Comparison of ENCODE assay signal across 3 cellular contexts in the genomic region with DNA sequence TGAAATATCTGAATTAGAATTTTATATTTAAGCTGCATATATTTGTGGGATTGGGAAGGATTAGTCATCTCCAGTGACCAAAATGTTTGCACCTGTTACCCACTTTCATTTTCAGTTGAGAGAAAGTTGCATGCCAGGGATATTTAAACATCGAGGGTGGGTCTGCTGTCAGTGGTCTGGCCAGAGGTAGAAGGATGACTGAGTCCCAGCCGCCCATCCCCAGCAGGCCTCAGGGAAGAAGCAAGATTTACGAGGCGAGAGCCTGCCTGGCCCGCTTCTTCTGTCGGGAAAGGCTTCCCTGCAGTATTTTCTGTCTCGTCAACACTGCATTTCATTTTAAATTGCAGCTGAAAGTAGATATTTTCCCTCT.
TF ChIP-seq lines count a peak whose summit lies in the region.

No MANE protein-coding gene starts in this region.

TF ChIP-seq in A549, 52 proteins besides CTCF, POLR2A, EP300 and RAD21 (continues in another document):
- TF ChIP-seq SMC3 (IDR thresholded peaks at IDR 0.05): no peak
- TF ChIP-seq NPAS2 (CRISPR knock-in tag; IDR thresholded peaks at IDR 0.05; ENCODE audit: borderline replicate concordance): no peak
- TF ChIP-seq HEYL (CRISPR knock-in tag; IDR thresholded peaks at IDR 0.05): no peak
- no peak for TF ChIP-seq NFE2L2 (conservative IDR thresholded peaks at IDR 0.05; ENCODE audit: low read length)
- no peak for TF ChIP-seq RNF2 (IDR thresholded peaks at IDR 0.05; ENCODE audit: borderline replicate concordance, low read depth)
- TF ChIP-seq, protein P1, sequence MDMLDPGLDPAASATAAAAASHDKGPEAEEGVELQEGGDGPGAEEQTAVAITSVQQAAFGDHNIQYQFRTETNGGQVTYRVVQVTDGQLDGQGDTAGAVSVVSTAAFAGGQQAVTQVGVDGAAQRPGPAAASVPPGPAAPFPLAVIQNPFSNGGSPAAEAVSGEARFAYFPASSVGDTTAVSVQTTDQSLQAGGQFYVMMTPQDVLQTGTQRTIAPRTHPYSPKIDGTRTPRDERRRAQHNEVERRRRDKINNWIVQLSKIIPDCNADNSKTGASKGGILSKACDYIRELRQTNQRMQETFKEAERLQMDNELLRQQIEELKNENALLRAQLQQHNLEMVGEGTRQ (IDR thresholded peaks at IDR 0.05): no peak
- TF ChIP-seq NR3C1 (IDR thresholded peaks at IDR 0.05): no peak
- no peak for TF ChIP-seq KDM5A (IDR thresholded peaks at IDR 0.05)
- no peak for TF ChIP-seq ESRRA (IDR thresholded peaks at IDR 0.05; ENCODE audit: borderline replicate concordance, low read length)
- TF ChIP-seq ZNF302 (CRISPR knock-in tag; IDR thresholded peaks at IDR 0.05): no peak
- no peak for TF ChIP-seq BCL3 (IDR thresholded peaks at IDR 0.05)
- no peak for TF ChIP-seq HOXA7 (CRISPR knock-in tag; IDR thresholded peaks at IDR 0.05)
- TF ChIP-seq HDAC2 (IDR thresholded peaks at IDR 0.05): no peak
- TF ChIP-seq, protein P2, sequence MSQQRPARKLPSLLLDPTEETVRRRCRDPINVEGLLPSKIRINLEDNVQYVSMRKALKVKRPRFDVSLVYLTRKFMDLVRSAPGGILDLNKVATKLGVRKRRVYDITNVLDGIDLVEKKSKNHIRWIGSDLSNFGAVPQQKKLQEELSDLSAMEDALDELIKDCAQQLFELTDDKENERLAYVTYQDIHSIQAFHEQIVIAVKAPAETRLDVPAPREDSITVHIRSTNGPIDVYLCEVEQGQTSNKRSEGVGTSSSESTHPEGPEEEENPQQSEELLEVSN (IDR thresholded peaks at IDR 0.05; ENCODE audit: borderline replicate concordance, low read depth): no peak
- TF ChIP-seq, protein P3, sequence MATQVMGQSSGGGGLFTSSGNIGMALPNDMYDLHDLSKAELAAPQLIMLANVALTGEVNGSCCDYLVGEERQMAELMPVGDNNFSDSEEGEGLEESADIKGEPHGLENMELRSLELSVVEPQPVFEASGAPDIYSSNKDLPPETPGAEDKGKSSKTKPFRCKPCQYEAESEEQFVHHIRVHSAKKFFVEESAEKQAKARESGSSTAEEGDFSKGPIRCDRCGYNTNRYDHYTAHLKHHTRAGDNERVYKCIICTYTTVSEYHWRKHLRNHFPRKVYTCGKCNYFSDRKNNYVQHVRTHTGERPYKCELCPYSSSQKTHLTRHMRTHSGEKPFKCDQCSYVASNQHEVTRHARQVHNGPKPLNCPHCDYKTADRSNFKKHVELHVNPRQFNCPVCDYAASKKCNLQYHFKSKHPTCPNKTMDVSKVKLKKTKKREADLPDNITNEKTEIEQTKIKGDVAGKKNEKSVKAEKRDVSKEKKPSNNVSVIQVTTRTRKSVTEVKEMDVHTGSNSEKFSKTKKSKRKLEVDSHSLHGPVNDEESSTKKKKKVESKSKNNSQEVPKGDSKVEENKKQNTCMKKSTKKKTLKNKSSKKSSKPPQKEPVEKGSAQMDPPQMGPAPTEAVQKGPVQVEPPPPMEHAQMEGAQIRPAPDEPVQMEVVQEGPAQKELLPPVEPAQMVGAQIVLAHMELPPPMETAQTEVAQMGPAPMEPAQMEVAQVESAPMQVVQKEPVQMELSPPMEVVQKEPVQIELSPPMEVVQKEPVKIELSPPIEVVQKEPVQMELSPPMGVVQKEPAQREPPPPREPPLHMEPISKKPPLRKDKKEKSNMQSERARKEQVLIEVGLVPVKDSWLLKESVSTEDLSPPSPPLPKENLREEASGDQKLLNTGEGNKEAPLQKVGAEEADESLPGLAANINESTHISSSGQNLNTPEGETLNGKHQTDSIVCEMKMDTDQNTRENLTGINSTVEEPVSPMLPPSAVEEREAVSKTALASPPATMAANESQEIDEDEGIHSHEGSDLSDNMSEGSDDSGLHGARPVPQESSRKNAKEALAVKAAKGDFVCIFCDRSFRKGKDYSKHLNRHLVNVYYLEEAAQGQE (IDR thresholded peaks at IDR 0.05): no peak
- TF ChIP-seq ZSCAN20 (CRISPR knock-in tag; IDR thresholded peaks at IDR 0.05): no peak
- TF ChIP-seq TFCP2L1 (CRISPR knock-in tag; IDR thresholded peaks at IDR 0.05): no peak

TF ChIP-seq in GM23338, 12 proteins besides CTCF, POLR2A, EP300 and RAD21 (continues in another document):
- TF ChIP-seq POLR2AphosphoS5 (IDR thresholded peaks at IDR 0.05; ENCODE audit: low read depth): no peak
- no peak for TF ChIP-seq STAT1 (IDR thresholded peaks at IDR 0.05; ENCODE audit: unreplicated experiment)
- TF ChIP-seq NANOG (IDR thresholded peaks at IDR 0.05; ENCODE audit: borderline replicate concordance): no peak
- no peak for TF ChIP-seq JUNB (IDR thresholded peaks at IDR 0.05; ENCODE audit: unreplicated experiment)
- no peak for TF ChIP-seq EZH2phosphoT487 (IDR thresholded peaks at IDR 0.05; ENCODE audit: unreplicated experiment)
- no peak for TF ChIP-seq ZNF462 (CRISPR knock-in tag; IDR thresholded peaks at IDR 0.05)
- TF ChIP-seq ZNF331 (CRISPR knock-in tag; IDR thresholded peaks at IDR 0.05; ENCODE audit: low read depth): no peak
- TF ChIP-seq ZNF114 (CRISPR knock-in tag; IDR thresholded peaks at IDR 0.05): no peak
- TF ChIP-seq EZH2 (IDR thresholded peaks at IDR 0.05; ENCODE audit: low read depth, unreplicated experiment): no peak

TF ChIP-seq in SK-N-SH, 30 proteins besides CTCF, POLR2A, EP300 and RAD21:
- TF ChIP-seq RXRA (IDR thresholded peaks at IDR 0.05; ENCODE audit: borderline replicate concordance, low read depth) (no peak), FOXJ3 (CRISPR knock-in tag; IDR thresholded peaks at IDR 0.05) (no peak), NFIC (IDR thresholded peaks at IDR 0.05; ENCODE audit: borderline replicate concordance) (no peak), RCOR1 (IDR thresholded peaks at IDR 0.05; ENCODE audit: low read length) (no peak), IRF3 (IDR thresholded peaks at IDR 0.05; ENCODE audit: low read depth, low read length) (no peak), MAX (IDR thresholded peaks at IDR 0.05; ENCODE audit: low read depth) (no peak), YY1 (IDR thresholded peaks at IDR 0.05; ENCODE audit: low read depth) (no peak), GABPA (IDR thresholded peaks at IDR 0.05; ENCODE audit: low read depth) (no peak), POLR2AphosphoS5 (IDR thresholded peaks at IDR 0.05; ENCODE audit: low read depth, low read length) (no peak), GATA2 (CRISPR knock-in tag; IDR thresholded peaks at IDR 0.05) (no peak), TEAD4 (IDR thresholded peaks at IDR 0.05; ENCODE audit: borderline replicate concordance, insufficient read depth) (no peak), RFX5 (IDR thresholded peaks at IDR 0.05; ENCODE audit: low read length) (no peak), CHD2 (IDR thresholded peaks at IDR 0.05; ENCODE audit: low read length, partially characterized antibody) (no peak)
- TF ChIP-seq, protein P3 (IDR thresholded peaks at IDR 0.05; ENCODE audit: low read depth, low read length): no peak
- TF ChIP-seq, protein P1 (IDR thresholded peaks at IDR 0.05; ENCODE audit: borderline replicate concordance, low read depth, low read length): no peak
